ENCODE assay signal across 28 cellular contexts in the genomic region with DNA sequence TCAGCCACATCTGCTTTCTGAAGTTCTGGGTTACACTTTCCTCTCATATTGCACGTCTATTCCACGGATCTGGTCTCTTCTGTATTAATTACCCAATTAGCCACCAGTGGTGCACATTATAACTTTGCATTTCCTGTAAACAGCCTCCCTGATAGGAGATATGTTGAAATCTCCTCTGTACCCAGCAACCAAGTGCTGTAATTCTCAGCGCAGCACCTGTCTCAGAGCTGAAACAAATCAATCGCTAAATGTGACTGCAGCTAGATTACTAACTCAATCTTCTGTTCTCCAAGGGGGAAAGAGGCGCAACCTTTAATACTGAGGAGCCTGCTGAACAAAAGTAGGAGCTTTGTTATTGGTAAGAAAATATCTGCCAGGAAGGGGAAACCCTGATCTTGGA.
"Had no signal": no experiment of that assay in that cellular context is flagged by ENCODE, and none has a peak within 500 bp of the region (broad histone marks: within the 10 kb centered on the region; RNA-seq: fewer than 3 reads in every experiment).

No MANE protein-coding gene starts in this region.

- ATAC-seq: activated CD8-positive, alpha-beta memory T cell treated with anti-CD3 and anti-CD28 coated beads, Interleukin-2, amount 10 ng/mL, durations not matched to agents 7 days and 5 days; activated CD8-positive, alpha-beta T cell treated with anti-CD3 and anti-CD28 coated beads for 36 hours; activated naive CD8-positive, alpha-beta T cell treated with anti-CD3 and anti-CD28 coated beads, Interleukin-2, amount 50 U/mL, for 24 hours had no signal

- H3K36me3 ChIP-seq: brain microvascular endothelial cell, breast epithelium had no signal

- DNase-seq: activated B cell treated with CpG ODN at 0.5 μM for 24 hours; activated CD4-positive, alpha-beta memory T cell treated with anti-CD3 and anti-CD28 coated beads for 36 hours; activated CD4-positive, alpha-beta T cell treated with anti-CD3 and anti-CD28 coated beads for 4 hours; activated CD4-positive, alpha-beta T cell treated with anti-CD3 and anti-CD28 coated beads, Interleukin-2, amount 10 ng/mL, durations not matched to agents 24 days and 14 days; activated CD4-positive, alpha-beta T cell treated with anti-CD3 and anti-CD28 coated beads, Interleukin-2, amount 50 U/mL, for 1 hour; activated CD4-positive, alpha-beta T cell treated with anti-CD3 and anti-CD28 coated beads, Interleukin-2, amount 50 U/mL, for 4 hours; activated CD4-positive, CD25-positive, alpha-beta regulatory T cell treated with anti-CD3 and anti-CD28 coated beads, Interleukin-2, amount 50 U/mL, for 72 hours; activated CD8-positive, alpha-beta memory T cell treated with anti-CD3 and anti-CD28 coated beads, Interleukin-2, amount 10 ng/mL, durations not matched to agents 7 days and 5 days; activated CD8-positive, alpha-beta memory T cell treated with anti-CD3 and anti-CD28 coated beads, Interleukin-2, amount 50 U/mL, for 48 hours; activated CD8-positive, alpha-beta T cell treated with anti-CD3 and anti-CD28 coated beads for 36 hours; activated effector memory CD4-positive, alpha-beta T cell treated with Interleukin-2 at 50 U/mL for 16 hours; activated gamma-delta T cell; activated naive CD4-positive, alpha-beta T cell treated with anti-CD3 and anti-CD28 coated beads, Interleukin-2, amount 10 ng/mL, durations not matched to agents 7 days and 5 days; activated naive CD4-positive, alpha-beta T cell treated with Interleukin-2 at 50 U/mL for 16 hours; activated naive CD8-positive, alpha-beta T cell treated with anti-CD3 and anti-CD28 coated beads, Interleukin-2, amount 10 ng/mL, durations not matched to agents 7 days and 5 days; activated naive CD8-positive, alpha-beta T cell treated with anti-CD3 and anti-CD28 coated beads, Interleukin-2, amount 50 U/mL, for 24 hours; activated T-cell treated with anti-CD3 and anti-CD28 coated beads, Interleukin-2, amount 50 U/mL, for 24 hours; activated T-cell treated with anti-CD3 and anti-CD28 coated beads, Interleukin-2, amount 50 U/mL, for 48 hours; amygdala; anterior cingulate cortex; brain microvascular endothelial cell; central memory CD4-positive, alpha-beta T cell; T-helper 1 cell; T-helper 2 cell; T-helper 9 cell had no signal

- H3K4me3 ChIP-seq: breast epithelium had no signal

- H3K4me1 ChIP-seq: breast epithelium had no signal

- FAIRE-seq: TTC549 had no signal

- H3K27ac ChIP-seq: brain microvascular endothelial cell, breast epithelium, VCaP had no signal

- H3K27me3 ChIP-seq: brain microvascular endothelial cell had no signal

- H3K9me3 ChIP-seq: breast epithelium had no signal
